In genomic region chr19:48814895-48815294, GRCh38 we compare ENCODE assay signal across 19 cellular contexts. TPM values are rescaled to one million over a fixed set of nuclear protein-coding genes. Genes with fewer than 3 reads are reported as not detected.
"Had no signal": no experiment of that assay in that cellular context is flagged by ENCODE, and none has a peak within 500 bp of the region (broad histone marks: within the 10 kb centered on the region; RNA-seq: fewer than 3 reads in every experiment).

No MANE protein-coding gene starts in this region.

- H3K27ac ChIP-seq: neural progenitor cell had no signal

- H3K9me3 Mint-ChIP-seq: activated naive CD4-positive, alpha-beta T cell treated with anti-CD3 and anti-CD28 coated beads for 36 hours; activated T-helper 17 cell treated with anti-CD3 and anti-CD28 coated beads, Interleukin-2, amount 50 U/mL, for 72 hours; neural progenitor cell; stimulated activated memory B cell treated with anti-CD40 and anti-IgM and Interleukin-4, amounts not matched to agents 10 μg/mL and 1 μg/mL and 100 μg/mL, for 72 hours; type B pancreatic cell; WTC11 had no signal

- H3K4me3 ChIP-seq: heart right ventricle, neural progenitor cell had no signal

- ATAC-seq: activated T-helper 17 cell treated with anti-CD3 and anti-CD28 coated beads, Interleukin-2, amount 50 U/mL, for 72 hours; heart right ventricle; left ventricle myocardium superior; right cardiac atrium; stimulated activated memory B cell treated with anti-CD40 and anti-IgM and Interleukin-4, amounts not matched to agents 10 μg/mL and 1 μg/mL and 100 μg/mL, for 72 hours; WTC11 had no signal

- H3K27me3 ChIP-seq: heart right ventricle, neural progenitor cell had no signal

- DNase-seq: activated CD4-positive, alpha-beta T cell treated with anti-CD3 and anti-CD28 coated beads for 48 hours; activated CD8-positive, alpha-beta memory T cell treated with anti-CD3 and anti-CD28 coated beads for 24 hours; activated naive CD4-positive, alpha-beta T cell treated with anti-CD3 and anti-CD28 coated beads for 36 hours; central memory CD4-positive, alpha-beta T cell; cortex of kidney; effector CD8-positive, alpha-beta T cell; heart right ventricle; kidney; left ventricle myocardium superior; right cardiac atrium; substantia nigra; T1000 had no signal

- H3K27ac Mint-ChIP-seq: activated naive CD4-positive, alpha-beta T cell treated with anti-CD3 and anti-CD28 coated beads for 36 hours; activated T-helper 17 cell treated with anti-CD3 and anti-CD28 coated beads, Interleukin-2, amount 50 U/mL, for 72 hours; neural progenitor cell; stimulated activated memory B cell treated with anti-CD40 and anti-IgM and Interleukin-4, amounts not matched to agents 10 μg/mL and 1 μg/mL and 100 μg/mL, for 72 hours; type B pancreatic cell; WTC11 had no signal

- H3K27me3 Mint-ChIP-seq: activated T-helper 17 cell treated with anti-CD3 and anti-CD28 coated beads, Interleukin-2, amount 50 U/mL, for 72 hours; stimulated activated memory B cell treated with anti-CD40 and anti-IgM and Interleukin-4, amounts not matched to agents 10 μg/mL and 1 μg/mL and 100 μg/mL, for 72 hours; type B pancreatic cell had no signal

- H3K9me3 ChIP-seq: heart right ventricle had no signal

- H3K36me3 ChIP-seq: heart right ventricle, neural progenitor cell had no signal

- H3K36me3 Mint-ChIP-seq: stimulated activated memory B cell treated with anti-CD40 and anti-IgM and Interleukin-4, amounts not matched to agents 10 μg/mL and 1 μg/mL and 100 μg/mL, for 72 hours; WTC11 had no signal

- H3K4me3 Mint-ChIP-seq: activated naive CD4-positive, alpha-beta T cell treated with anti-CD3 and anti-CD28 coated beads for 36 hours; activated T-helper 17 cell treated with anti-CD3 and anti-CD28 coated beads, Interleukin-2, amount 50 U/mL, for 72 hours; neural progenitor cell; stimulated activated memory B cell treated with anti-CD40 and anti-IgM and Interleukin-4, amounts not matched to agents 10 μg/mL and 1 μg/mL and 100 μg/mL, for 72 hours; type B pancreatic cell; WTC11 had no signal

RNA-seq across cellular contexts. Expression of gene FGF21, which starts 59.6 kb away (rescaled TPM):
- total RNA-seq: activated naive CD4-positive, alpha-beta T cell treated with anti-CD3 and anti-CD28 coated beads for 36 hours; activated T-helper 17 cell treated with anti-CD3 and anti-CD28 coated beads, Interleukin-2, amount 50 U/mL, for 72 hours; fibroblast of lung; frontal cortex; heart right ventricle; kidney; left ventricle myocardium superior; right cardiac atrium had no signal
- polyA plus RNA-seq: fibroblast of lung, heart right ventricle, right cardiac atrium had no signal
